In the genomic region with DNA sequence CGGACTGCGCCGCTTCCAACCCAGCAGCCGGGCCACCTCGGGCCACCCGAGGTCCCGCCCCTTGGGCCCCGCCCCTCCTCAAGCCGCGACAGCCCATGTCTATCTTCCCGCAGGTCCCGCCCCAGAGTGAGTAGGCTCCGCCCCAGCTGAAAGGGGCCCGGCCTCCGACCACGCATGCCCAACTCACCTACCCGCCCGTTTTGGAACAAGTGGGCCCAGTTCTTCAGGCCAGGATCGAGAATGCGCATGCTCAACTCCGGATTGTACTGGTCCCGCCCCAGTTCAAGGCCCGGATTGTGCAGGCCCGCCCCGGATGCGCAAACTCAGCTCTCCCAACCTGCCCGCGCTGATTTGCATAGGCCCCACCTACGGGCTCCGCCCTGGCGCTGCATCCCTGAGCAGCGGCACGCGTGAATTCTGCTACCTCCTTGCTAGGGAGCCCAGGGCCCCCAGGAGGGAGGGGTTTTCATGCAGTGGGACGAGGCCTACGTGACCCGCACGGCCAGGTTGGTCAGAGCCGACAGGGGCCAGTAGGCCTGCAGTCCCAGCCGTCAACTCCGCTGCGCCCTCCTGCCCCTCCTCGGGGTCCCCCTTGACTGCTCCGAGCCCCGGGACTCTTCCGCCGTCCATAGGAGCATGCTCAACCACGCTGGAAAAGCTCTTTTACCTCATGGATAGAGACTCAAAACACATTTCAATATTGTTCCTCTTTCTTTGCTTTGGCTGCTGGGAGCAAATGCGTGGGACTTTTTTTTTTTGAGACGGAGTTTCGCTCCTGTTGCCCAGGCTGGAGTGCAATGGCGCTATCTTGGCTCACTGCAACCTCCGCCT, we compare ENCODE assay signal across 8 cellular contexts. TPM values are rescaled to one million over a fixed set of nuclear protein-coding genes. Genes with fewer than 3 reads are reported as not detected.
DNase-seq lines count a peak whose midpoint lies in the region; ATAC-seq and TF ChIP-seq lines count a peak whose summit lies in the region.

A gene (minus strand): TSS at position 8 of the 831 bp plus-strand sequence. CDS start 26 bp downstream, outside the sequence.

- H3K4me1 Mint-ChIP-seq in CD14-positive monocyte: peaks cover 87% of the 10 kb centered on the region

- H3K27ac Mint-ChIP-seq in CD14-positive monocyte: peak within 1 kb of the TSS; percentile 95 to 99 (median 98)

- DNase-seq in CD14-positive monocyte (ENCODE audit: low spot score): peak; percentile 100
- DNase-seq in NCI-H69 (lab: John Stamatoyannopoulos, UW): peak; percentile 97
- peak; percentile 99 to 100 for DNase-seq in activated CD4-positive, alpha-beta T cell treated with anti-CD3 and anti-CD28 coated beads, Interleukin-2, amount 50 U/mL, for 24 hours (ENCODE audit: low read depth in 1 of 2, low spot score in 1 of 2)
- peak; percentile 99 for DNase-seq in dedifferentiated amniotic fluid mesenchymal stem cell (ENCODE audit: extremely low spot score)
- DNase-seq in left lobe of liver (ENCODE audit: low spot score): peak; percentile 99
- DNase-seq in stimulated activated CD4-positive, alpha-beta T cell treated with anti-CD3 and anti-CD28 coated beads, Interleukin-2, amount 100 ng/mL, for 24 hours: peak; percentile 99 to 100

- H3K27me3 Mint-ChIP-seq in CD14-positive monocyte (ENCODE audit: low read depth in 3 of 3): peaks cover 0 to 5% (median 0%) of the 10 kb centered on the region in 3 donors

- no peak for TF ChIP-seq CTCF in CD14-positive monocyte (IDR thresholded peaks at IDR 0.05)

- ATAC-seq in GM19372 (IDR thresholded peaks at IDR 0.05; ENCODE audit: low read depth, unreplicated experiment) (peak; percentile 80), HG03521 (IDR thresholded peaks at IDR 0.05; ENCODE audit: unreplicated experiment) (peak; percentile 87), left lobe of liver (peak; percentile 91)

- H3K9me3 Mint-ChIP-seq in CD14-positive monocyte: peaks cover 0 to 2% (median 0%) of the 10 kb centered on the region in 7 donors

- H3K36me3 Mint-ChIP-seq in CD14-positive monocyte: peaks cover 18 to 25% of the 10 kb centered on the region in 2 donors

- H3K4me3 Mint-ChIP-seq in CD14-positive monocyte: peak within 1 kb of the TSS; percentile 82 to 93

- intact Hi-C loops in CD14-positive monocyte (cut with micrococcal nuclease): loop anchor here in 1 of 2 donors (10.0 kb wide), 1 partner anchor 128 kb away; a partner anchor contains a TSS

RNA-seq across cellular contexts. Expression of the gene that starts here (rescaled TPM):
- 10 to 100 TPM; 32.2 to 34.9 TPM for polyA plus RNA-seq in CD14-positive monocyte
- total RNA-seq in left lobe of liver: 1.3 TPM

Comparison
In these comparisons a context has a peak if more than half of its experiments do, and no peak if none do; other contexts are left out.
1. Peak in every context shown above with its lines: DNase-seq and ATAC-seq.